In the genomic region with DNA sequence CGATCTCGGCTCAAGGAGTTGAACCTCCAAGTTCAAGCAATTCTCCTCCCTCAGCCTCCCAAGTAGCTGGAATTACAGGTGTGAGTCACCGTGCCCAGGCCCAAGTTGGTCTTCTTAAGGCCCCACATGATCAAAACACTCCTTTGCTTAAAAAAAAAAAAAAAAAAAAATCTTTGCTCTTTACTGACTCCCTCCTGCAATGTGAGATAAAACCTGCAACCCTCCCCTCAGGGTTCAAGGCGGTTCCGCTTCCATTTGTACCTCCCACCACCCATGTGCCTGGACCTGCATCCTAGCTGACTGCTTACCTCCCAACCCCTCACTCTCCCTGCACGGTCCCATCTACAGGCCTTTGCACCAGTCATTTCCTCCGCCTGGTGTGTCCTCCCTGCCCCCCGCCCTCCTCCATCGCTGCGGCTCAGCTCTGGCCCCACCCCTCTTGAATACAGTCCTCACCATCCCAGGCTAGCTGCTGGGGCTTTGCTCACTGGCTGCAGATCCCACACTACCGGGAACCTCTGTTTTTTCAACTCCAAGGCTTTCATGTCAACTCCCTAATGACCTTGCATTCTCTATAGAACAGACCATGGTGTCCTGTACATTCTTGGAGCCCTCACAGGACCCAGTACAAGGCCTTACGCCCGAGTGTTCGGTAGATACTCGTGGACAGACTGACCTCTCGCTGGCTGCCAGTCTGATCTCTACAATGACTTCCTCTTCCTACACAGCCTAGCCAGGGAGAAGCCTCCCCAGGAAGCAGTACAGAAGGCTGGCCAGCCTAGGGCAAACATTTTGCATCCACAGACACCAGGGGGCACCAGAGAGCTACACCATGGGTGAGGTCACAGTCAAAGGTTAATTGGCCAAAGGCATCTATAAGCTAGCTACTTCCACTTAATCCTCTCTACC, we compare ENCODE assay signal across 8 cellular contexts. TPM values are rescaled to one million over a fixed set of nuclear protein-coding genes. Genes with fewer than 3 reads are reported as not detected.
DNase-seq lines count a peak whose midpoint lies in the region; ATAC-seq lines count a peak whose summit lies in the region.

No MANE protein-coding gene starts in this region.

- H2AK5ac ChIP-seq in mesendoderm (ENCODE audit: low read length): no peak overlapping the region

- no peaks in the 10 kb centered on the region for H3K9me3 Mint-ChIP-seq in effector memory CD8-positive, alpha-beta T cell

- no peak overlapping the region for H4K8ac ChIP-seq in mesendoderm (ENCODE audit: low read depth, low read length)

- H2BK15ac ChIP-seq in mesendoderm (replicated peaks; ENCODE audit: low read depth): no peak overlapping the region

- H3K18ac ChIP-seq in mesendoderm (ENCODE audit: low read length): no peak overlapping the region

- H3K79me2 ChIP-seq in mesendoderm (ENCODE audit: control insufficient read depth, insufficient read depth, low read length): no peaks in the 10 kb centered on the region

- H2BK5ac ChIP-seq in mesendoderm (ENCODE audit: low read length): peak overlapping the region; percentile 48

- WGBS in mesendoderm (ENCODE audit: extremely low coverage, insufficient coverage, low lambda C conversion rate): no CpG with 5 or more reads among the region's 16 CpGs

- no peaks in the 10 kb centered on the region for H3K27me3 Mint-ChIP-seq in effector memory CD8-positive, alpha-beta T cell

- no peaks in the 10 kb centered on the region for H3K4me1 ChIP-seq in mesendoderm (ENCODE audit: control insufficient read depth, low read depth, low read length)

- peak overlapping the region; percentile 1 for H3K27ac ChIP-seq in mesendoderm (ENCODE audit: low read depth, low read length)

- peaks cover 80% of the 10 kb centered on the region for H3K36me3 Mint-ChIP-seq in effector memory CD8-positive, alpha-beta T cell (ENCODE audit: insufficient read depth)

- H4K5ac ChIP-seq in mesendoderm (ENCODE audit: low read length): no peak overlapping the region

- no peaks in the 10 kb centered on the region for H3K79me1 ChIP-seq in mesendoderm (ENCODE audit: low read length)

- peak overlapping the region; percentile 18 for H3K23ac ChIP-seq in mesendoderm (ENCODE audit: low read length)

- H3K4me1 Mint-ChIP-seq in effector memory CD8-positive, alpha-beta T cell (ENCODE audit: low read depth in 2 of 2): peaks cover 20 to 22% of the 10 kb centered on the region in 2 donors

- H3K4ac ChIP-seq in mesendoderm (ENCODE audit: low read depth, low read length): no peak overlapping the region

- H3K9ac ChIP-seq in mesendoderm (ENCODE audit: low read length): peak overlapping the region; percentile 46

- no peak overlapping the region for H2BK120ac ChIP-seq in mesendoderm (ENCODE audit: low read depth, low read length)

- H3K4me2 ChIP-seq in mesendoderm (ENCODE audit: low read length): peak overlapping the region; percentile 11

- H3K27ac Mint-ChIP-seq in effector memory CD8-positive, alpha-beta T cell: peak overlapping the region; percentile 78 to 89

- ATAC-seq in HG03432 (IDR thresholded peaks at IDR 0.05; ENCODE audit: unreplicated experiment) (peak; percentile 75), HG02981 (IDR thresholded peaks at IDR 0.05; ENCODE audit: unreplicated experiment) (no peak)
- ATAC-seq in effector memory CD8-positive, alpha-beta T cell (replicated peaks): peak; percentile 94

- H3K36me3 ChIP-seq in mesendoderm (ENCODE audit: control insufficient read depth, insufficient read depth, low read length): peaks cover 1% of the 10 kb centered on the region

- H3K56ac ChIP-seq in mesendoderm (ENCODE audit: low read length): peak overlapping the region; percentile 66

- H3K4me3 ChIP-seq in mesendoderm (ENCODE audit: low read length): no peak overlapping the region

- H3K27me3 ChIP-seq in mesendoderm (ENCODE audit: insufficient read depth, low read length, poor library complexity): no peaks in the 10 kb centered on the region

- DNase-seq in DMS79 treated with DMSO at 0.1 percent for 48 hours (lab: John Stamatoyannopoulos, UW) (peak; percentile 76), NK-92 (lab: John Stamatoyannopoulos, UW; ENCODE audit: unreplicated experiment) (peak; percentile 30), mesendoderm (peak; percentile 90)
- DNase-seq in activated CD8-positive, alpha-beta memory T cell treated with anti-CD3 and anti-CD28 coated beads for 1 hour (ENCODE audit: extremely low read depth in 1 of 2, low read depth in 1 of 2): peak; percentile 75 to 87
- peak; percentile 86 to 91 (median 88) for DNase-seq in effector memory CD8-positive, alpha-beta T cell
- peak; percentile 86 for DNase-seq in stimulated activated CD8-positive, alpha-beta memory T cell treated with anti-CD3 and anti-CD28 coated beads, Interleukin-15, amount 100 ng/mL, for 1 hour (ENCODE audit: low read depth)

- no peak overlapping the region for H3K4me3 Mint-ChIP-seq in effector memory CD8-positive, alpha-beta T cell

RNA-seq across cellular contexts. Expression of gene PNMA1, which starts 14.2 kb away (rescaled TPM):
- 34.5 TPM for polyA plus RNA-seq in mesendoderm (2013, experiment 1 of 2)
- polyA plus RNA-seq in mesendoderm (2013, experiment 2 of 2): 34.4 TPM

Comparison
In these comparisons a context has a peak if more than half of its experiments do, and no peak if none do; other contexts are left out.
1. DNase-seq: peak in every context shown above with its lines; median percentile 90 in mesendoderm; 88 in effector memory CD8-positive, alpha-beta T cell; 86 in stimulated activated CD8-positive, alpha-beta memory T cell treated with anti-CD3 and anti-CD28 coated beads, Interleukin-15, amount 100 ng/mL, for 1 hour; 81 in activated CD8-positive, alpha-beta memory T cell treated with anti-CD3 and anti-CD28 coated beads for 1 hour; 76 in DMS79 treated with DMSO at 0.1 percent for 48 hours; 30 in NK-92.